In genomic region chr7:103114576-103115008, GRCh38 we compare ENCODE assay signal across 13 cellular contexts.
"Had no signal": no experiment of that assay in that cellular context is flagged by ENCODE, and none has a peak within 500 bp of the region (broad histone marks: within the 10 kb centered on the region; RNA-seq: fewer than 3 reads in every experiment).

No MANE protein-coding gene starts in this region.

- H3K4me3 ChIP-seq: gastrocnemius medialis, right lobe of liver, suprapubic skin had no signal

- H3K9ac ChIP-seq: SK-N-SH had no signal

- H3K4me1 ChIP-seq: gastrocnemius medialis, right lobe of liver, suprapubic skin had no signal

- H3K27me3 ChIP-seq: gastrocnemius medialis, right lobe of liver, suprapubic skin had no signal

- H3K27me3 Mint-ChIP-seq: activated B cell treated with CpG ODN at 0.5 μM for 24 hours; activated CD4-positive, alpha-beta T cell treated with anti-CD3 and anti-CD28 coated beads, Interleukin-2, amount 10 ng/mL, durations not matched to agents 7 days and 5 days; activated naive CD8-positive, alpha-beta T cell had no signal

- H3K4me2 ChIP-seq: SK-N-SH had no signal

- H3K27ac Mint-ChIP-seq: activated B cell treated with CpG ODN at 0.5 μM for 24 hours; activated CD4-positive, alpha-beta T cell treated with anti-CD3 and anti-CD28 coated beads, Interleukin-2, amount 10 ng/mL, durations not matched to agents 7 days and 5 days; activated naive CD8-positive, alpha-beta T cell; activated T-helper 2 cell treated with anti-CD3 and anti-CD28 coated beads, Interferon-gamma antibody, Interleukin-2, Interleukin-4, amounts not matched to agents 10 μg/mL and 5 μg/mL and 100 μg/mL, durations not matched to agents 14 hours and 24 hours and 36 hours had no signal

- H3K9me3 ChIP-seq: gastrocnemius medialis, right lobe of liver, SK-N-SH, suprapubic skin had no signal

- H3K27ac ChIP-seq: gastrocnemius medialis, right lobe of liver, suprapubic skin had no signal

- DNase-seq: activated B cell treated with CpG ODN at 0.5 μM for 24 hours; activated CD4-positive, alpha-beta T cell treated with anti-CD3 and anti-CD28 coated beads, Interleukin-2, amount 10 ng/mL, durations not matched to agents 7 days and 5 days; activated CD8-positive, alpha-beta memory T cell treated with anti-CD3 and anti-CD28 coated beads for 24 hours; activated T-cell treated with anti-CD3 and anti-CD28 coated beads for 4 hours; aorta; gastrocnemius medialis; kidney; right lobe of liver; SK-N-SH; stimulated activated naive CD4-positive, alpha-beta T cell had no signal

- H3K4me3 Mint-ChIP-seq: activated B cell treated with CpG ODN at 0.5 μM for 24 hours; activated CD4-positive, alpha-beta T cell treated with anti-CD3 and anti-CD28 coated beads, Interleukin-2, amount 10 ng/mL, durations not matched to agents 7 days and 5 days; activated naive CD8-positive, alpha-beta T cell had no signal

- ATAC-seq: gastrocnemius medialis, right lobe of liver had no signal
